ENCODE assay signal across 8 cellular contexts in the genomic region with DNA sequence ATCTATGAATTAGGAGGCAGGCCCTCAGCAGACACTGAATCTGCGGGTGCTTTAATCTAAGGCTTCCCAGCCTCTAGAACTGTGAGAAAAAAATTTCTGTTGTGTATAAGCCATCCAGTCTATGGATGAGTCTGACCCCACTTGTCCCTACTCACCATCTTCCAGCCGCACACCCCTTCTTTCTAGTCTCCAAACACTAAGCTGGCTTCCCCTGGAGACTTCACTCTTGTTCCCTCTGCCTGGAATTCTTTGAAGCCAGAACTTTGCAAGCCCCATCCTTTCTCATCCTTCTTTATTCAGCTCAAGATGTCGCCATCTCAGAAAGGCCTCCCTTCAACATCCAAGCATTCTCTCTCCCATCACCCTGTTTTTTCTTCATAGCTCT. TPM values are rescaled to one million over a fixed set of nuclear protein-coding genes. Genes with fewer than 3 reads are reported as not detected.
DNase-seq lines count a peak whose midpoint lies in the region; ATAC-seq, FAIRE-seq and TF ChIP-seq lines count a peak whose summit lies in the region.

No MANE protein-coding gene starts in this region.

- no peaks in the 10 kb centered on the region for H3K36me3 ChIP-seq in endocrine pancreas (ENCODE audit: control insufficient read depth, insufficient read depth, low read length)

- no peaks in the 10 kb centered on the region for H3K36me3 Mint-ChIP-seq in nephron progenitor cell (ENCODE audit: low read depth)
- no peaks in the 10 kb centered on the region for H3K36me3 Mint-ChIP-seq in natural killer cell treated with Interleukin-12 subunit alpha and Interleukin-12 subunit beta and Interleukin-15 and Interleukin-18, amount 100 ng/mL, for 72 hours

- H3K4me1 ChIP-seq in endocrine pancreas (ENCODE audit: control insufficient read depth, insufficient read depth, low read length), result peaks cover 7% of the 10 kb centered on the region

- H3K27me3 ChIP-seq in endocrine pancreas (ENCODE audit: control insufficient read depth, insufficient read depth, low read length), result no peaks in the 10 kb centered on the region

- peaks cover 22% of the 10 kb centered on the region for H3K4me1 Mint-ChIP-seq in nephron progenitor cell
- peaks cover 12 to 16% of the 10 kb centered on the region in 2 donors for H3K4me1 Mint-ChIP-seq in natural killer cell treated with Interleukin-12 subunit alpha and Interleukin-12 subunit beta and Interleukin-15 and Interleukin-18, amount 100 ng/mL, for 72 hours (ENCODE audit: low read depth in 2 of 2)

- H3K27me3 Mint-ChIP-seq in nephron progenitor cell (ENCODE audit: low read depth, poor library complexity), result peaks cover 4% of the 10 kb centered on the region
- H3K27me3 Mint-ChIP-seq in natural killer cell treated with Interleukin-12 subunit alpha and Interleukin-12 subunit beta and Interleukin-15 and Interleukin-18, amount 100 ng/mL, for 72 hours, result no peaks in the 10 kb centered on the region

- H3K4me3 ChIP-seq in endocrine pancreas (ENCODE audit: control insufficient read depth, insufficient read depth, low read length), result peak overlapping the region; percentile 68

- H3K9me3 ChIP-seq in endocrine pancreas (ENCODE audit: control insufficient read depth, low read length), result no peaks in the 10 kb centered on the region

- H3K9me3 Mint-ChIP-seq in nephron progenitor cell, result no peaks in the 10 kb centered on the region
- no peaks in the 10 kb centered on the region for H3K9me3 Mint-ChIP-seq in natural killer cell treated with Interleukin-12 subunit alpha and Interleukin-12 subunit beta and Interleukin-15 and Interleukin-18, amount 100 ng/mL, for 72 hours

- TF ChIP-seq CTCF in C4-2B (conservative IDR thresholded peaks at IDR 0.05) (no peak), nephron progenitor cell (IDR thresholded peaks at IDR 0.05) (no peak)

- no peak overlapping the region for H3K4me3 Mint-ChIP-seq in nephron progenitor cell
- H3K4me3 Mint-ChIP-seq in natural killer cell treated with Interleukin-12 subunit alpha and Interleukin-12 subunit beta and Interleukin-15 and Interleukin-18, amount 100 ng/mL, for 72 hours, result no peak overlapping the region

- no peak for ATAC-seq in natural killer cell treated with Interleukin-12 subunit alpha and Interleukin-12 subunit beta and Interleukin-15 and Interleukin-18, amount 100 ng/mL, for 72 hours
- no peak for ATAC-seq in activated CD4-positive, CD25-positive, alpha-beta regulatory T cell treated with anti-CD3 and anti-CD28 coated beads, Interleukin-2, amount 50 U/mL, for 24 hours
- no peak for ATAC-seq in HG02642 (IDR thresholded peaks at IDR 0.05; ENCODE audit: poor library complexity, unreplicated experiment)

- FAIRE-seq in HTR-8/SVneo (lab: Jason Lieb, UNC), result no peak

- peak overlapping the region; percentile 77 for H3K27ac ChIP-seq in C4-2B

- peak overlapping the region; percentile 42 for H3K9ac ChIP-seq in endocrine pancreas (ENCODE audit: control insufficient read depth, insufficient read depth, low read length)

- peak; percentile 3 for DNase-seq in NCI-H82 treated with DMSO at 0.1 percent for 48 hours (lab: John Stamatoyannopoulos, UW; ENCODE audit: unreplicated experiment)
- no peak for DNase-seq in nephron progenitor cell
- no peak for DNase-seq in natural killer cell treated with Interleukin-12 subunit alpha and Interleukin-12 subunit beta and Interleukin-15 and Interleukin-18, amount 100 ng/mL, for 72 hours (ENCODE audit: low spot score)
- no peak for DNase-seq in HTR-8/SVneo (ENCODE audit: insufficient read length, low spot score)

- peak overlapping the region; percentile 90 for H3K27ac Mint-ChIP-seq in nephron progenitor cell
- H3K27ac Mint-ChIP-seq in natural killer cell treated with Interleukin-12 subunit alpha and Interleukin-12 subunit beta and Interleukin-15 and Interleukin-18, amount 100 ng/mL, for 72 hours, result no peak overlapping the region

RNA-seq across cellular contexts. Expression of a gene that starts 0.6 kb away (rescaled TPM):
- total RNA-seq in natural killer cell treated with Interleukin-12 subunit alpha and Interleukin-12 subunit beta and Interleukin-15 and Interleukin-18, amount 100 ng/mL, for 72 hours, result 100 to 1,000 TPM; 111 to 171 TPM

RNA-seq across cellular contexts. Expression of a gene that starts 47.1 kb away (rescaled TPM):
- 10 to 100 TPM; 60.6 to 66.3 TPM for total RNA-seq in natural killer cell treated with Interleukin-12 subunit alpha and Interleukin-12 subunit beta and Interleukin-15 and Interleukin-18, amount 100 ng/mL, for 72 hours

RNA-seq across cellular contexts. Expression of a gene that starts 59.7 kb away (rescaled TPM):
- not detected for total RNA-seq in natural killer cell treated with Interleukin-12 subunit alpha and Interleukin-12 subunit beta and Interleukin-15 and Interleukin-18, amount 100 ng/mL, for 72 hours
